In genomic region chr22:43883012-43883661, GRCh38 we compare ENCODE assay signal across 1 cellular context.
TF ChIP-seq lines count a peak whose summit lies in the region.

No MANE protein-coding gene starts in this region.

TF ChIP-seq in endothelial cell of umbilical vein, 7 proteins besides CTCF, POLR2A, EP300 and RAD21 (continued from another document):
- TF ChIP-seq MYC (IDR thresholded peaks at IDR 0.05; ENCODE audit: low read depth, low read length), result no peak
